Comparison of ENCODE assay signal across 2 cellular contexts in the genomic region with DNA sequence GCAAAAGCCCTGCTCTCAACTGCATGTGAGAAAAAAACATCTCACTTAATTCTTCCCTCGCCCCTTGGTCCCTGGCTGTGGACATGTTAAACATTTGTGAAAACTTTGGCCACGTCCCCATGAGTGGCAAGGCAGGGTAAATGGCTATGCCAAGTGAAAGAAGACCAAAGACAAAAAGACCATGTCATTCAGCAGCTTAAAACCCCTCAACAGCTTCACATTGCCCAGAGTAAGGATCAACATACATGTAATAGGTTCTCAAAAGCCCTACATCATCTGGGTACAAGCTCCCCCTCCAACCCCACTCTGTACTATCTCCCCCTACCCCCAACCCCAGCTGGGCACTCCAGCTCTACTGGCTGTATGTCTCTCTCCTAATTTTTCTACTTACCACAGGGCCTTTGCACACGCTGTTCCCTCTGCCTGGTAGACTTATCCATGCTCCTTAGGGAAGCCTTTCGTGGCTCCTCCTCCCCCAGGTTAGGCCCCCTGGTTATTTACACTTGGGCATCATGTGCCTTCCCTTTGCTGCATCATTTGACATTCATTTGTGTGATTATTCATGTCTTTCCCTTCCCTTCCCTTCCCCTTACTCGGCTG.
TF ChIP-seq lines count a peak whose summit lies in the region.

No MANE protein-coding gene starts in this region.

TF ChIP-seq in HepG2, 621 proteins besides CTCF, POLR2A, EP300 and RAD21:
- TF ChIP-seq ZC3H13 (CRISPR knock-in tag; IDR thresholded peaks at IDR 0.05) (peak; percentile 51; the same call in 1 of the 2 replicates), NFYB (CRISPR knock-in tag; IDR thresholded peaks at IDR 0.05) (no peak), TRIM24 (CRISPR knock-in tag; IDR thresholded peaks at IDR 0.05) (no peak), ZKSCAN8 (CRISPR knock-in tag; IDR thresholded peaks at IDR 0.05; ENCODE audit: borderline replicate concordance) (peak; percentile 53; the same call in 1 of the 2 replicates), ZNF564 (CRISPR knock-in tag; IDR thresholded peaks at IDR 0.05) (no peak), ZMYM3 (CRISPR knock-in tag; IDR thresholded peaks at IDR 0.05) (0 out of 2 replicates have a peak, but pooled peaks have one; percentile 40), HNRNPK (IDR thresholded peaks at IDR 0.05; ENCODE audit: low read depth, low read length, poor library complexity, severe bottlenecking) (no peak), MIER2 (CRISPR knock-in tag; IDR thresholded peaks at IDR 0.05) (no peak)

TF ChIP-seq in GM12878, 131 proteins besides CTCF, POLR2A, EP300 and RAD21:
- TF ChIP-seq, protein P1, sequence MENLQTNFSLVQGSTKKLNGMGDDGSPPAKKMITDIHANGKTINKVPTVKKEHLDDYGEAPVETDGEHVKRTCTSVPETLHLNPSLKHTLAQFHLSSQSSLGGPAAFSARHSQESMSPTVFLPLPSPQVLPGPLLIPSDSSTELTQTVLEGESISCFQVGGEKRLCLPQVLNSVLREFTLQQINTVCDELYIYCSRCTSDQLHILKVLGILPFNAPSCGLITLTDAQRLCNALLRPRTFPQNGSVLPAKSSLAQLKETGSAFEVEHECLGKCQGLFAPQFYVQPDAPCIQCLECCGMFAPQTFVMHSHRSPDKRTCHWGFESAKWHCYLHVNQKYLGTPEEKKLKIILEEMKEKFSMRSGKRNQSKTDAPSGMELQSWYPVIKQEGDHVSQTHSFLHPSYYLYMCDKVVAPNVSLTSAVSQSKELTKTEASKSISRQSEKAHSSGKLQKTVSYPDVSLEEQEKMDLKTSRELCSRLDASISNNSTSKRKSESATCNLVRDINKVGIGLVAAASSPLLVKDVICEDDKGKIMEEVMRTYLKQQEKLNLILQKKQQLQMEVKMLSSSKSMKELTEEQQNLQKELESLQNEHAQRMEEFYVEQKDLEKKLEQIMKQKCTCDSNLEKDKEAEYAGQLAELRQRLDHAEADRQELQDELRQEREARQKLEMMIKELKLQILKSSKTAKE (IDR thresholded peaks at IDR 0.05; ENCODE audit: low read depth, poor library complexity, severe bottlenecking), result no peak
- TF ChIP-seq ASH2L (IDR thresholded peaks at IDR 0.05; ENCODE audit: borderline replicate concordance, low read depth), result no peak
- TF ChIP-seq GABPA (IDR thresholded peaks at IDR 0.05; ENCODE audit: low read depth), result no peak
- no peak for TF ChIP-seq CHD4 (IDR thresholded peaks at IDR 0.05)
- TF ChIP-seq, protein P2, sequence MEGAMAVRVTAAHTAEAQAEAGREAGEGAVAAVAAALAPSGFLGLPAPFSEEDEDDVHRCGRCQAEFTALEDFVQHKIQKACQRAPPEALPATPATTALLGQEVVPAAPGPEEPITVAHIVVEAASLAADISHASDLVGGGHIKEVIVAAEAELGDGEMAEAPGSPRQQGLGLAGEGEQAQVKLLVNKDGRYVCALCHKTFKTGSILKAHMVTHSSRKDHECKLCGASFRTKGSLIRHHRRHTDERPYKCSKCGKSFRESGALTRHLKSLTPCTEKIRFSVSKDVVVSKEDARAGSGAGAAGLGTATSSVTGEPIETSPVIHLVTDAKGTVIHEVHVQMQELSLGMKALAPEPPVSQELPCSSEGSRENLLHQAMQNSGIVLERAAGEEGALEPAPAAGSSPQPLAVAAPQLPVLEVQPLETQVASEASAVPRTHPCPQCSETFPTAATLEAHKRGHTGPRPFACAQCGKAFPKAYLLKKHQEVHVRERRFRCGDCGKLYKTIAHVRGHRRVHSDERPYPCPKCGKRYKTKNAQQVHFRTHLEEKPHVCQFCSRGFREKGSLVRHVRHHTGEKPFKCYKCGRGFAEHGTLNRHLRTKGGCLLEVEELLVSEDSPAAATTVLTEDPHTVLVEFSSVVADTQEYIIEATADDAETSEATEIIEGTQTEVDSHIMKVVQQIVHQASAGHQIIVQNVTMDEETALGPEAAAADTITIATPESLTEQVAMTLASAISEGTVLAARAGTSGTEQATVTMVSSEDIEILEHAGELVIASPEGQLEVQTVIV (IDR thresholded peaks at IDR 0.05; ENCODE audit: borderline replicate concordance, partially characterized antibody), result no peak
- TF ChIP-seq BHLHE40 (IDR thresholded peaks at IDR 0.05; ENCODE audit: borderline replicate concordance in 1 of 2, low read depth in 2 of 2, low read length in 1 of 2), result no peak
- TF ChIP-seq TCF3 (IDR thresholded peaks at IDR 0.05; ENCODE audit: borderline replicate concordance, insufficient read depth, low read depth, low read length), result no peak
- TF ChIP-seq, protein P3, sequence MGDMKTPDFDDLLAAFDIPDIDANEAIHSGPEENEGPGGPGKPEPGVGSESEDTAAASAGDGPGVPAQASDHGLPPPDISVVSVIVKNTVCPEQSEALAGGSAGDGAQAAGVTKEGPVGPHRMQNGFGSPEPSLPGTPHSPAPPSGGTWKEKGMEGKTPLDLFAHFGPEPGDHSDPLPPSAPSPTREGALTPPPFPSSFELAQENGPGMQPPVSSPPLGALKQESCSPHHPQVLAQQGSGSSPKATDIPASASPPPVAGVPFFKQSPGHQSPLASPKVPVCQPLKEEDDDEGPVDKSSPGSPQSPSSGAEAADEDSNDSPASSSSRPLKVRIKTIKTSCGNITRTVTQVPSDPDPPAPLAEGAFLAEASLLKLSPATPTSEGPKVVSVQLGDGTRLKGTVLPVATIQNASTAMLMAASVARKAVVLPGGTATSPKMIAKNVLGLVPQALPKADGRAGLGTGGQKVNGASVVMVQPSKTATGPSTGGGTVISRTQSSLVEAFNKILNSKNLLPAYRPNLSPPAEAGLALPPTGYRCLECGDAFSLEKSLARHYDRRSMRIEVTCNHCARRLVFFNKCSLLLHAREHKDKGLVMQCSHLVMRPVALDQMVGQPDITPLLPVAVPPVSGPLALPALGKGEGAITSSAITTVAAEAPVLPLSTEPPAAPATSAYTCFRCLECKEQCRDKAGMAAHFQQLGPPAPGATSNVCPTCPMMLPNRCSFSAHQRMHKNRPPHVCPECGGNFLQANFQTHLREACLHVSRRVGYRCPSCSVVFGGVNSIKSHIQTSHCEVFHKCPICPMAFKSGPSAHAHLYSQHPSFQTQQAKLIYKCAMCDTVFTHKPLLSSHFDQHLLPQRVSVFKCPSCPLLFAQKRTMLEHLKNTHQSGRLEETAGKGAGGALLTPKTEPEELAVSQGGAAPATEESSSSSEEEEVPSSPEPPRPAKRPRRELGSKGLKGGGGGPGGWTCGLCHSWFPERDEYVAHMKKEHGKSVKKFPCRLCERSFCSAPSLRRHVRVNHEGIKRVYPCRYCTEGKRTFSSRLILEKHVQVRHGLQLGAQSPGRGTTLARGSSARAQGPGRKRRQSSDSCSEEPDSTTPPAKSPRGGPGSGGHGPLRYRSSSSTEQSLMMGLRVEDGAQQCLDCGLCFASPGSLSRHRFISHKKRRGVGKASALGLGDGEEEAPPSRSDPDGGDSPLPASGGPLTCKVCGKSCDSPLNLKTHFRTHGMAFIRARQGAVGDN (IDR thresholded peaks at IDR 0.05), result no peak
- TF ChIP-seq TARDBP (IDR thresholded peaks at IDR 0.05; ENCODE audit: borderline replicate concordance), result no peak
- no peak for TF ChIP-seq NRF1 (conservative IDR thresholded peaks at IDR 0.05; ENCODE audit: low read depth, low read length)
- TF ChIP-seq, protein P4, sequence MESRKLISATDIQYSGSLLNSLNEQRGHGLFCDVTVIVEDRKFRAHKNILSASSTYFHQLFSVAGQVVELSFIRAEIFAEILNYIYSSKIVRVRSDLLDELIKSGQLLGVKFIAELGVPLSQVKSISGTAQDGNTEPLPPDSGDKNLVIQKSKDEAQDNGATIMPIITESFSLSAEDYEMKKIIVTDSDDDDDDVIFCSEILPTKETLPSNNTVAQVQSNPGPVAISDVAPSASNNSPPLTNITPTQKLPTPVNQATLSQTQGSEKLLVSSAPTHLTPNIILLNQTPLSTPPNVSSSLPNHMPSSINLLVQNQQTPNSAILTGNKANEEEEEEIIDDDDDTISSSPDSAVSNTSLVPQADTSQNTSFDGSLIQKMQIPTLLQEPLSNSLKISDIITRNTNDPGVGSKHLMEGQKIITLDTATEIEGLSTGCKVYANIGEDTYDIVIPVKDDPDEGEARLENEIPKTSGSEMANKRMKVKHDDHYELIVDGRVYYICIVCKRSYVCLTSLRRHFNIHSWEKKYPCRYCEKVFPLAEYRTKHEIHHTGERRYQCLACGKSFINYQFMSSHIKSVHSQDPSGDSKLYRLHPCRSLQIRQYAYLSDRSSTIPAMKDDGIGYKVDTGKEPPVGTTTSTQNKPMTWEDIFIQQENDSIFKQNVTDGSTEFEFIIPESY (IDR thresholded peaks at IDR 0.05), result no peak
- no peak for TF ChIP-seq NR2C2 (IDR thresholded peaks at IDR 0.05; ENCODE audit: borderline replicate concordance, control insufficient read depth, insufficient read length, low read depth)
TF ChIP-seq in GM12878: peak in this region for 0.
